Comparison of ENCODE assay signal across 16 cellular contexts in the genomic region with DNA sequence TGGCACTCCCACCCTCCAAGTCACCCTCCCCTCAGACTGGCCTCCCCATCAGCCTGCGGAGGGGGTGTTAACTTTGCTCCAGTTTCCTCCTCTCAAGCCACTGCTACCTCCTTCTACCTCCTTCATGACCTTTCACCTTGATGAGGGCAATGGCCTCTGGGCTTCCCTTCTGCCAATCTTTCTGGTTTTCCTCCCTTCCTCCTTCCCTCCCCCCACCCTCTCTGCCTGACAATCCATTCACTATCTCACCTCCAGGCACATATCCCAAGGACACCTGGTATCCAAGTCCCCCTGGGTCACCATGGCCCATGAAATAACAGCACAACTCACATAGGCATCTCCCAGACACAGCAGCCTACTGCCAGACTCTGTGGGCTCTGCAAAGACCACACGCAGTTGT.
A peak's percentile ranks its signal among the peaks of the same experiment; 100 is the strongest.
DNase-seq lines count a peak whose midpoint lies in the region; ATAC-seq and TF ChIP-seq lines count a peak whose summit lies in the region.
"Had no signal": no experiment of that assay in that cellular context is flagged by ENCODE, and none has a peak within 500 bp of the region (broad histone marks: within the 10 kb centered on the region; RNA-seq: fewer than 3 reads in every experiment).

No MANE protein-coding gene starts in this region.

- H4K20me1 ChIP-seq in H9 (ENCODE audit: control insufficient read depth, insufficient read depth, insufficient read length): no peaks in the 10 kb centered on the region

- no peak overlapping the region for H3T11ph ChIP-seq in H9 (ENCODE audit: low read length)

- POLR2A ChIA-PET in WTC11 (lab: Charles Lee): interaction anchor here (0.6 kb wide), 1 partner anchor 11 kb away, joined by 6 read pairs; no protein-coding TSS in a partner anchor

- H2BK20ac ChIP-seq in H9 (ENCODE audit: low read depth, low read length, poor library complexity, severe bottlenecking): no peak overlapping the region

- H2AFZ ChIP-seq in H9 (ENCODE audit: low read length): no peak overlapping the region

- H3K56ac ChIP-seq in H9 (ENCODE audit: insufficient read length, low read depth, low read length): no peak overlapping the region

- H3K4me3 ChIP-seq in skeletal muscle tissue (ENCODE audit: low read length in 3 of 3): no peak overlapping the region
- H3K4me3 ChIP-seq: transverse colon had no signal

- no peaks in the 10 kb centered on the region for H3K23me2 ChIP-seq in H9 (ENCODE audit: insufficient read length, low read depth, low read length, poor library complexity, severe bottlenecking)

- no peak overlapping the region for H4K91ac ChIP-seq in H9 (ENCODE audit: insufficient read length, low read depth, low read length)

- H3K27ac ChIP-seq in H9 (ENCODE audit: insufficient read length, low read depth, low read length) (no peak overlapping the region), skeletal muscle tissue (ENCODE audit: low read depth, low read length) (peak overlapping the region; percentile 87)

- no peak overlapping the region for H2BK15ac ChIP-seq in H9 (ENCODE audit: low read depth, low read length)

- H3K9me3 Mint-ChIP-seq in H9 (no peaks in the 10 kb centered on the region), WTC11 (no peaks in the 10 kb centered on the region)
- no peaks in the 10 kb centered on the region for H3K9me3 Mint-ChIP-seq in stimulated activated naive CD8-positive, alpha-beta T cell treated with anti-CD3 and anti-CD28 coated beads, Interleukin-15, amount 100 ng/mL, for 72 hours
- H3K9me3 Mint-ChIP-seq: T-cell had no signal

- ATAC-seq in WTC11: no peak
- ATAC-seq in stimulated activated naive CD8-positive, alpha-beta T cell treated with anti-CD3 and anti-CD28 coated beads, Interleukin-15, amount 100 ng/mL, for 72 hours: no peak
- ATAC-seq: T-cell had no signal

- no peak overlapping the region for H2BK5ac ChIP-seq in H9 (ENCODE audit: insufficient read length, low read length)

- peaks cover 9% of the 10 kb centered on the region for H3K27me3 Mint-ChIP-seq in H9 (ENCODE audit: low read depth)
- H3K27me3 Mint-ChIP-seq in WTC11 (ENCODE audit: low read depth): peaks cover 16% of the 10 kb centered on the region
- H3K27me3 Mint-ChIP-seq in stimulated activated naive CD8-positive, alpha-beta T cell treated with anti-CD3 and anti-CD28 coated beads, Interleukin-15, amount 100 ng/mL, for 72 hours: peaks cover 20% of the 10 kb centered on the region

- H3K9me3 ChIP-seq in H9 (ENCODE audit: control insufficient read depth, low read depth, low read length): no peaks in the 10 kb centered on the region
- H3K9me3 ChIP-seq in skeletal muscle tissue (ENCODE audit: control insufficient read depth in 3 of 3, low read length in 3 of 3): no peaks in the 10 kb centered on the region
- H3K9me3 ChIP-seq: transverse colon had no signal

- no peaks in the 10 kb centered on the region for H3K79me1 ChIP-seq in H9 (ENCODE audit: insufficient read depth, low read depth, low read length, poor library complexity, severe bottlenecking)

- no CpG with 5 or more reads among the region's 2 CpGs for WGBS in H9 (ENCODE audit: extremely low coverage, insufficient read length, low lambda C conversion rate)

- H3K27ac Mint-ChIP-seq in H9 (peak overlapping the region in 2 of 3 experiments; percentile 45 to 88; a peak in 3 of 7 replicates), WTC11 (peak overlapping the region; percentile 72; the same call in 1 of the 2 replicates)
- no peak overlapping the region for H3K27ac Mint-ChIP-seq in stimulated activated naive CD8-positive, alpha-beta T cell treated with anti-CD3 and anti-CD28 coated beads, Interleukin-15, amount 100 ng/mL, for 72 hours
- H3K27ac Mint-ChIP-seq: T-cell had no signal

- H4K5ac ChIP-seq in H9 (ENCODE audit: insufficient read length, low read depth, low read length): no peak overlapping the region

- no peak overlapping the region for H3K4me3 Mint-ChIP-seq in H9
- no peak overlapping the region for H3K4me3 Mint-ChIP-seq in WTC11
- no peak overlapping the region for H3K4me3 Mint-ChIP-seq in stimulated activated naive CD8-positive, alpha-beta T cell treated with anti-CD3 and anti-CD28 coated beads, Interleukin-15, amount 100 ng/mL, for 72 hours
- H3K4me3 Mint-ChIP-seq: T-cell had no signal

- H3K4ac ChIP-seq in H9 (ENCODE audit: low read depth, low read length): no peak overlapping the region

- no peak overlapping the region for H3K14ac ChIP-seq in H9 (ENCODE audit: insufficient read depth, low read length)

- no peak overlapping the region for H3K4me2 ChIP-seq in H9 (ENCODE audit: insufficient read depth, insufficient read length, low read length)

- DNase-seq in H9: no peak
- no peak for DNase-seq in WTC11 (ENCODE audit: low spot score)
- peak; percentile 66 for DNase-seq in islet precursor cell
- no peak for DNase-seq in activated CD4-positive, alpha-beta T cell treated with anti-CD3 and anti-CD28 coated beads for 4 hours
- no peak for DNase-seq in anterior cingulate cortex (lab: John Stamatoyannopoulos, UW)
- DNase-seq in OCI-M2 (lab: John Stamatoyannopoulos, UW; ENCODE audit: unreplicated experiment): no peak
- DNase-seq in stimulated activated naive CD8-positive, alpha-beta T cell treated with anti-CD3 and anti-CD28 coated beads, Interleukin-15, amount 100 ng/mL, for 72 hours: no peak
- DNase-seq: activated CD4-positive, alpha-beta T cell treated with anti-CD3 and anti-CD28 coated beads, Interleukin-2, amount 50 U/mL, for 4 hours; activated gamma-delta T cell; effector memory CD4-positive, alpha-beta T cell; NCI-H1092; NCI-H524; SHP77; T-cell; transverse colon had no signal

- peaks cover 3% of the 10 kb centered on the region; the same call in 1 of the 2 replicates for H3K79me2 ChIP-seq in H9 (ENCODE audit: insufficient read depth, low read length)

- H2BK120ac ChIP-seq in H9 (ENCODE audit: low read depth, low read length, poor library complexity, severe bottlenecking): no peak overlapping the region

- CTCF ChIA-PET in WTC11 (lab: Charles Lee): interaction anchor here (1.4 kb wide), 1 partner anchor 9 kb away, joined by 6 read pairs; no protein-coding TSS in a partner anchor

- H2AK5ac ChIP-seq in H9 (ENCODE audit: insufficient read length, low read length): no peak overlapping the region

- no peak overlapping the region for H3K23ac ChIP-seq in H9 (ENCODE audit: insufficient read length, low read depth, low read length)

- no peak for TF ChIP-seq CTCF in H9 (conservative IDR thresholded peaks at IDR 0.05)
- TF ChIP-seq CTCF in WTC11 (IDR thresholded peaks at IDR 0.05): no peak

- no peaks in the 10 kb centered on the region for H3K36me3 ChIP-seq in skeletal muscle tissue (ENCODE audit: control insufficient read depth in 3 of 3, insufficient read depth in 3 of 3, low read length in 3 of 3)
- H3K36me3 ChIP-seq: transverse colon had no signal

- no peaks in the 10 kb centered on the region for H3K27me3 ChIP-seq in H9 (ENCODE audit: insufficient read depth, low read length)
- H3K27me3 ChIP-seq in skeletal muscle tissue (ENCODE audit: control insufficient read depth in 3 of 3, insufficient read depth in 3 of 3, low read length in 3 of 3): no peaks in the 10 kb centered on the region
- H3K27me3 ChIP-seq: transverse colon had no signal

- peaks cover 0 to 5% (median 1%) of the 10 kb centered on the region in 3 experiments; a peak in 5 of 7 replicates for H3K36me3 Mint-ChIP-seq in H9 (ENCODE audit: insufficient read depth in 1 of 3, low read depth in 3 of 3)
- H3K36me3 Mint-ChIP-seq in WTC11: peaks cover 10% of the 10 kb centered on the region
- H3K36me3 Mint-ChIP-seq: T-cell had no signal

- H3K4me1 Mint-ChIP-seq in H9 (peaks cover 50 to 66% of the 10 kb centered on the region in 2 experiments), WTC11 (peaks cover 68% of the 10 kb centered on the region)
- peaks cover 24% of the 10 kb centered on the region for H3K4me1 Mint-ChIP-seq in stimulated activated naive CD8-positive, alpha-beta T cell treated with anti-CD3 and anti-CD28 coated beads, Interleukin-15, amount 100 ng/mL, for 72 hours

- H2BK12ac ChIP-seq in H9 (ENCODE audit: insufficient read length, low read depth, low read length): no peak overlapping the region

- no peak overlapping the region for H3K18ac ChIP-seq in H9 (ENCODE audit: insufficient read length, low read depth, low read length)

- no peak overlapping the region for H4K8ac ChIP-seq in H9 (replicated peaks; ENCODE audit: insufficient read length, low read depth, low read length)

- H3K9ac ChIP-seq in H9 (ENCODE audit: extremely low read depth, insufficient read length, low read length) (no peak overlapping the region), skeletal muscle tissue (ENCODE audit: low read depth in 1 of 3, low read length in 3 of 3) (no peak overlapping the region)

- H3K4me1 ChIP-seq in H9 (ENCODE audit: insufficient read depth, low read length) (peaks cover 22% of the 10 kb centered on the region), skeletal muscle tissue (ENCODE audit: control insufficient read depth in 3 of 3, insufficient read depth in 3 of 3, low read length in 3 of 3) (peaks cover 36 to 72% (median 71%) of the 10 kb centered on the region in 3 donors)

TF ChIP-seq in WTC11, 78 proteins besides CTCF, POLR2A, EP300 and RAD21:
- TF ChIP-seq FOXP4 (CRISPR knock-in tag; IDR thresholded peaks at IDR 0.05) (no peak), ATF1 (CRISPR knock-in tag; IDR thresholded peaks at IDR 0.05) (no peak), ZNF121 (CRISPR knock-in tag; IDR thresholded peaks at IDR 0.05) (no peak)

Comparison
In these comparisons a context has a peak if more than half of its experiments do, and no peak if none do; other contexts are left out.
1. H3K27ac Mint-ChIP-seq: peak in H9 (2 of 3) and WTC11 (single experiment); none in stimulated activated naive CD8-positive, alpha-beta T cell treated with anti-CD3 and anti-CD28 coated beads, Interleukin-15, amount 100 ng/mL, for 72 hours (0 of 2).